ENCODE assay signal across 13 cellular contexts in the genomic region with DNA sequence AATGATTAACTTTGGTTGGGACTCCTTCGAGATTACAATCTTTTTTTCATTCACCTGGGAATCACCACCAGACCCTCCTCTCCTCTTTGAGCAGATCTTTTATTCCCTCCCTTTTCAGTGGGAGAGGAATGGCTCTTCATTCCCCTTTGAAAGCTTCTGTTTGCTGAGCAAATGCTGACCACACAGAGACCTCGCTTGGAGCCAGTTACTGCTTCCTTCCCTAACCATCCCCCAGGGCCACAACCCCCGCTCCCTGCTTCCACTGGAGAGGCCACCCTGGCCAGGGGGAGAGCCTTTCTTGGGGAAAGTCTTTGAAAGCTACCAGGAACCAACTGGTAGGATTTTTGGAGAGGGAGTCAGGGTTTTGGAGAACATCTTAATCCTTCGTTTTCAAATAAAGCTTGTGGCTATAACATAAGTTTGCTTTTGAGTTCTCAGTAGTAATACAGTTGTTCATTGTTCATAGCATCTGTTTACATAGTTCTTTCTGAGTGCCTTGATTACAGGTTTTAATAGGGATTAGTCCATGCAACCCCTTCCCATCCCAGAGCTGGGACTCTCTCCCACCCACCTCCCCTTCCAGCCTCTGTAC.
DNase-seq lines count a peak whose midpoint lies in the region; ATAC-seq and TF ChIP-seq lines count a peak whose summit lies in the region.
"Had no signal": no experiment of that assay in that cellular context is flagged by ENCODE, and none has a peak within 500 bp of the region (broad histone marks: within the 10 kb centered on the region; RNA-seq: fewer than 3 reads in every experiment).

No MANE protein-coding gene starts in this region.

- H2AFZ ChIP-seq in SK-N-SH (ENCODE audit: low read depth) = no peak overlapping the region

- TF ChIP-seq EP300 in SK-N-SH (IDR thresholded peaks at IDR 0.05; ENCODE audit: borderline replicate concordance in 1 of 2, low read depth in 1 of 2, low read length in 1 of 2) = no peak

- no peak for ATAC-seq in GM21526 (IDR thresholded peaks at IDR 0.05; ENCODE audit: low FRiP score, unreplicated experiment)

- H3K27ac ChIP-seq in SK-N-SH (ENCODE audit: low read depth in 2 of 2, low read length in 1 of 2) (peak overlapping the region in 1 of 2 experiments; percentile 53; a peak in 3 of 4 replicates), iPS-18a (ENCODE audit: low read length) (peak overlapping the region; percentile 2)

- H3K9ac ChIP-seq in SK-N-SH (no peak overlapping the region), iPS-18a (ENCODE audit: low read length) (peak overlapping the region; percentile 37), skeletal muscle satellite cell (ENCODE audit: low read depth, low read length) (no peak overlapping the region)

- H3F3A ChIP-seq in SK-N-SH (replicated peaks; ENCODE audit: insufficient read depth) = peaks cover 20% of the 10 kb centered on the region

- WGBS in SK-N-SH (ENCODE audit: low lambda C conversion rate) = 68% methylated on average over 4 of the region's 4 CpGs

- H3K9me3 ChIP-seq in SK-N-SH (no peaks in the 10 kb centered on the region), iPS-18a (ENCODE audit: control insufficient read depth, low read depth, low read length) (no peaks in the 10 kb centered on the region), skeletal muscle satellite cell (replicated peaks; ENCODE audit: low read length) (no peaks in the 10 kb centered on the region)

- no peaks in the 10 kb centered on the region for H3K9me2 ChIP-seq in SK-N-SH

- H3K4me1 ChIP-seq in SK-N-SH (ENCODE audit: control insufficient read depth in 1 of 2, insufficient read depth in 2 of 2, low read depth in 1 of 2, low read length in 1 of 2) = peaks cover 17 to 40% of the 10 kb centered on the region in 2 experiments
- peaks cover 63% of the 10 kb centered on the region for H3K4me1 ChIP-seq in iPS-18a (ENCODE audit: control insufficient read depth, low read depth, low read length)
- H3K4me1 ChIP-seq in skeletal muscle satellite cell (ENCODE audit: control insufficient read depth, insufficient read depth, low read length) = peaks cover 16% of the 10 kb centered on the region

- H3K4me3 ChIP-seq in SK-N-SH (ENCODE audit: low read depth in 2 of 2, low read length in 1 of 2) (no peak overlapping the region), iPS-18a (ENCODE audit: low read length) (peak overlapping the region; percentile 67), skeletal muscle satellite cell (ENCODE audit: low read length) (no peak overlapping the region)

- H4K20me1 ChIP-seq in SK-N-SH (ENCODE audit: insufficient read depth) = peaks cover 60% of the 10 kb centered on the region

- no peak for TF ChIP-seq RAD21 in SK-N-SH (IDR thresholded peaks at IDR 0.05; ENCODE audit: low read length)

- POLR2A ChIA-PET in SK-N-SH (lab: Yijun Ruan, JAX) = no interaction called here

- peak; percentile 32 for DNase-seq in NCI-H1092 treated with DMSO at 0.1 percent for 48 hours (lab: John Stamatoyannopoulos, UW)
- DNase-seq in NCI-H1092 (lab: John Stamatoyannopoulos, UW) = no peak
- no peak for DNase-seq in SK-N-SH
- DNase-seq in cortex of kidney (lab: John Stamatoyannopoulos, UW) = no peak
- no peak for DNase-seq in AG08396 (ENCODE audit: low spot score)
- DNase-seq: 8988T; activated CD8-positive, alpha-beta memory T cell treated with anti-CD3 and anti-CD28 coated beads, Interleukin-2, amount 50 U/mL, for 4 hours; activated naive CD4-positive, alpha-beta T cell treated with anti-CD3 and anti-CD28 coated beads, Interleukin-2, amount 10 ng/mL, durations not matched to agents 7 days and 5 days; NCI-H2171 treated with DMSO at 0.1 percent for 48 hours; stimulated activated CD8-positive, alpha-beta memory T cell treated with anti-CD3 and anti-CD28 coated beads, Interleukin-4, amount 100 ng/mL, for 48 hours had no signal

- peaks cover 98% of the 10 kb centered on the region for H3K79me2 ChIP-seq in SK-N-SH (ENCODE audit: insufficient read depth)

- CTCF ChIA-PET in SK-N-SH (lab: Yijun Ruan, JAX) = no interaction called here

- H3K27me3 ChIP-seq in SK-N-SH (ENCODE audit: insufficient read depth) (no peaks in the 10 kb centered on the region), iPS-18a (ENCODE audit: control insufficient read depth, insufficient read depth, low read length) (no peaks in the 10 kb centered on the region), skeletal muscle satellite cell (ENCODE audit: control insufficient read depth, insufficient read depth, low read length) (no peaks in the 10 kb centered on the region)

- TF ChIP-seq CTCF in SK-N-SH (IDR thresholded peaks at IDR 0.05) = no peak

- H3K4me2 ChIP-seq in SK-N-SH (peak overlapping the region; percentile 63), skeletal muscle satellite cell (ENCODE audit: low read length) (peak overlapping the region; percentile 25)

- H3K36me3 ChIP-seq in SK-N-SH (replicated peaks in 1 of 2; ENCODE audit: control insufficient read depth in 1 of 2, insufficient read depth in 2 of 2, low read length in 1 of 2) (peaks cover 7 to 16% of the 10 kb centered on the region in 2 experiments), iPS-18a (ENCODE audit: control insufficient read depth, low read depth, low read length) (no peaks in the 10 kb centered on the region), skeletal muscle satellite cell (ENCODE audit: insufficient read depth, low read length) (peaks cover 22% of the 10 kb centered on the region)

TF ChIP-seq in SK-N-SH, 30 proteins besides CTCF, POLR2A, EP300 and RAD21:
- TF ChIP-seq NRF1 (IDR thresholded peaks at IDR 0.05; ENCODE audit: low read depth, low read length) (no peak), MEF2A (IDR thresholded peaks at IDR 0.05; ENCODE audit: borderline replicate concordance, low read depth) (no peak), TAF1 (IDR thresholded peaks at IDR 0.05; ENCODE audit: borderline replicate concordance, low read depth, low read length) (no peak), SMC3 (IDR thresholded peaks at IDR 0.05; ENCODE audit: low read depth, low read length) (no peak), FOXJ3 (CRISPR knock-in tag; IDR thresholded peaks at IDR 0.05) (no peak), EZH2phosphoT487 (IDR thresholded peaks at IDR 0.05; ENCODE audit: borderline replicate concordance, low read depth) (no peak), TCF12 (IDR thresholded peaks at IDR 0.05) (no peak)
- TF ChIP-seq, protein P1, sequence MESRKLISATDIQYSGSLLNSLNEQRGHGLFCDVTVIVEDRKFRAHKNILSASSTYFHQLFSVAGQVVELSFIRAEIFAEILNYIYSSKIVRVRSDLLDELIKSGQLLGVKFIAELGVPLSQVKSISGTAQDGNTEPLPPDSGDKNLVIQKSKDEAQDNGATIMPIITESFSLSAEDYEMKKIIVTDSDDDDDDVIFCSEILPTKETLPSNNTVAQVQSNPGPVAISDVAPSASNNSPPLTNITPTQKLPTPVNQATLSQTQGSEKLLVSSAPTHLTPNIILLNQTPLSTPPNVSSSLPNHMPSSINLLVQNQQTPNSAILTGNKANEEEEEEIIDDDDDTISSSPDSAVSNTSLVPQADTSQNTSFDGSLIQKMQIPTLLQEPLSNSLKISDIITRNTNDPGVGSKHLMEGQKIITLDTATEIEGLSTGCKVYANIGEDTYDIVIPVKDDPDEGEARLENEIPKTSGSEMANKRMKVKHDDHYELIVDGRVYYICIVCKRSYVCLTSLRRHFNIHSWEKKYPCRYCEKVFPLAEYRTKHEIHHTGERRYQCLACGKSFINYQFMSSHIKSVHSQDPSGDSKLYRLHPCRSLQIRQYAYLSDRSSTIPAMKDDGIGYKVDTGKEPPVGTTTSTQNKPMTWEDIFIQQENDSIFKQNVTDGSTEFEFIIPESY (IDR thresholded peaks at IDR 0.05; ENCODE audit: borderline replicate concordance, low read depth) = no peak
- TF ChIP-seq, protein P2, sequence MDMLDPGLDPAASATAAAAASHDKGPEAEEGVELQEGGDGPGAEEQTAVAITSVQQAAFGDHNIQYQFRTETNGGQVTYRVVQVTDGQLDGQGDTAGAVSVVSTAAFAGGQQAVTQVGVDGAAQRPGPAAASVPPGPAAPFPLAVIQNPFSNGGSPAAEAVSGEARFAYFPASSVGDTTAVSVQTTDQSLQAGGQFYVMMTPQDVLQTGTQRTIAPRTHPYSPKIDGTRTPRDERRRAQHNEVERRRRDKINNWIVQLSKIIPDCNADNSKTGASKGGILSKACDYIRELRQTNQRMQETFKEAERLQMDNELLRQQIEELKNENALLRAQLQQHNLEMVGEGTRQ (IDR thresholded peaks at IDR 0.05; ENCODE audit: borderline replicate concordance, low read depth, low read length) = no peak
- TF ChIP-seq, protein P3, sequence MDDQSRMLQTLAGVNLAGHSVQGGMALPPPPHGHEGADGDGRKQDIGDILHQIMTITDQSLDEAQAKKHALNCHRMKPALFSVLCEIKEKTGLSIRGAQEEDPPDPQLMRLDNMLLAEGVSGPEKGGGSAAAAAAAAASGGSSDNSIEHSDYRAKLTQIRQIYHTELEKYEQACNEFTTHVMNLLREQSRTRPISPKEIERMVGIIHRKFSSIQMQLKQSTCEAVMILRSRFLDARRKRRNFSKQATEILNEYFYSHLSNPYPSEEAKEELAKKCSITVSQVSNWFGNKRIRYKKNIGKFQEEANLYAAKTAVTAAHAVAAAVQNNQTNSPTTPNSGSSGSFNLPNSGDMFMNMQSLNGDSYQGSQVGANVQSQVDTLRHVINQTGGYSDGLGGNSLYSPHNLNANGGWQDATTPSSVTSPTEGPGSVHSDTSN (IDR thresholded peaks at IDR 0.05) = no peak
TF ChIP-seq in SK-N-SH: peak in this region for 0.
